ENCODE assay signal across 33 cellular contexts in genomic region chr14:37792124-37792523, GRCh38.
"Had no signal": no experiment of that assay in that cellular context is flagged by ENCODE, and none has a peak within 500 bp of the region (broad histone marks: within the 10 kb centered on the region; RNA-seq: fewer than 3 reads in every experiment).

No MANE protein-coding gene starts in this region.

- DNase-seq: activated B cell treated with CpG ODN at 0.5 μM for 24 hours; activated CD4-positive, alpha-beta memory T cell treated with anti-CD3 and anti-CD28 coated beads for 36 hours; activated CD4-positive, alpha-beta T cell treated with anti-CD3 and anti-CD28 coated beads for 4 hours; activated CD4-positive, alpha-beta T cell treated with anti-CD3 and anti-CD28 coated beads, Interleukin-2, amount 10 ng/mL, durations not matched to agents 24 days and 14 days; activated CD4-positive, alpha-beta T cell treated with anti-CD3 and anti-CD28 coated beads, Interleukin-2, amount 50 U/mL, for 1 hour; activated CD4-positive, alpha-beta T cell treated with anti-CD3 and anti-CD28 coated beads, Interleukin-2, amount 50 U/mL, for 4 hours; activated CD4-positive, CD25-positive, alpha-beta regulatory T cell treated with anti-CD3 and anti-CD28 coated beads, Interleukin-2, amount 50 U/mL, for 72 hours; activated CD8-positive, alpha-beta memory T cell treated with anti-CD3 and anti-CD28 coated beads, Interleukin-2, amount 50 U/mL, for 4 hours; activated CD8-positive, alpha-beta T cell treated with anti-CD3 and anti-CD28 coated beads for 36 hours; activated effector memory CD4-positive, alpha-beta T cell treated with anti-CD3 and anti-CD28 coated beads, Interleukin-2, amount 50 U/mL, for 16 hours; activated gamma-delta T cell treated with Interleukin-2 at 50 U/mL for 16 hours; activated naive CD4-positive, alpha-beta T cell; activated naive CD4-positive, alpha-beta T cell treated with anti-CD3 and anti-CD28 coated beads for 36 hours; activated naive CD4-positive, alpha-beta T cell treated with anti-CD3 and anti-CD28 coated beads, Interleukin-2, amount 50 U/mL, for 16 hours; activated naive CD8-positive, alpha-beta T cell treated with anti-CD3 and anti-CD28 coated beads for 36 hours; activated T-cell treated with anti-CD3 and anti-CD28 coated beads for 4 hours; activated T-cell treated with anti-CD3 and anti-CD28 coated beads, Interleukin-2, amount 50 U/mL, for 1 hour; activated T-cell treated with anti-CD3 and anti-CD28 coated beads, Interleukin-2, amount 50 U/mL, for 4 hours; activated T-cell treated with anti-CD3 and anti-CD28 coated beads, Interleukin-2, amount 50 U/mL, for 72 hours; adrenal gland; amniotic stem cell; aorta; body of pancreas; brain microvascular endothelial cell; central memory CD4-positive, alpha-beta T cell; T-helper 2 cell; T-helper 9 cell had no signal

- H3K36me3 ChIP-seq: adrenal gland, brain microvascular endothelial cell, breast epithelium had no signal

- H3K4me1 ChIP-seq: adrenal gland, body of pancreas, breast epithelium had no signal

- FAIRE-seq: astrocyte, TTC549 had no signal

- H3K9me3 ChIP-seq: adrenal gland, body of pancreas, breast epithelium had no signal

- ATAC-seq: activated CD8-positive, alpha-beta T cell treated with anti-CD3 and anti-CD28 coated beads for 36 hours; activated naive CD4-positive, alpha-beta T cell treated with anti-CD3 and anti-CD28 coated beads, Interleukin-2, amount 50 U/mL, for 72 hours; activated T-cell treated with anti-CD3 and anti-CD28 coated beads, Interleukin-2, amount 50 U/mL, for 4 hours; activated T-cell treated with anti-CD3 and anti-CD28 coated beads, Interleukin-2, amount 50 U/mL, for 72 hours; activated T-helper 17 cell treated with anti-CD3 and anti-CD28 coated beads, Interleukin-2, amount 50 U/mL, for 72 hours had no signal

- H3K27ac ChIP-seq: adrenal gland, body of pancreas, brain microvascular endothelial cell, breast epithelium, VCaP had no signal

- H3K27me3 ChIP-seq: adrenal gland, body of pancreas, brain microvascular endothelial cell, breast epithelium had no signal

- H3K4me3 ChIP-seq: adrenal gland, body of pancreas, breast epithelium had no signal
